28 cellular contexts compared by ENCODE assay signal in genomic region chr10:95896066-95896850, GRCh38. TPM values are rescaled to one million over a fixed set of nuclear protein-coding genes. Genes with fewer than 3 reads are reported as not detected.
DNase-seq lines count a peak whose midpoint lies in the region; ATAC-seq, FAIRE-seq and TF ChIP-seq lines count a peak whose summit lies in the region.
"Had no signal": no experiment of that assay in that cellular context is flagged by ENCODE, and none has a peak within 500 bp of the region (broad histone marks: within the 10 kb centered on the region; RNA-seq: fewer than 3 reads in every experiment).

No MANE protein-coding gene starts in this region.

- TF ChIP-seq CTCF in K562 (IDR thresholded peaks at IDR 0.05 in 2 of 3, conservative IDR thresholded peaks at IDR 0.05 in 1 of 3; ENCODE audit: insufficient read depth in 2 of 3, low read depth in 1 of 3, low read length in 3 of 3) (no peak), smooth muscle cell (IDR thresholded peaks at IDR 0.05; ENCODE audit: borderline replicate concordance, insufficient read depth, poor library complexity, severe bottlenecking) (no peak), lower lobe of right lung (IDR thresholded peaks at IDR 0.05) (no peak)

- H3K4me1 ChIP-seq in K562 (replicated peaks in 1 of 2; ENCODE audit: control insufficient read depth in 2 of 2, insufficient read depth in 2 of 2, low read length in 2 of 2) (no peaks in the 10 kb centered on the region), smooth muscle cell (ENCODE audit: low read depth) (no peaks in the 10 kb centered on the region), lower lobe of right lung (no peaks in the 10 kb centered on the region)
- H3K4me1 ChIP-seq: SJSA1, testis had no signal

- no TSS peak for BruUV-seq in K562 (replicated peaks; lab: Mats Ljungman, UMichigan)

- H3K9me3 ChIP-seq in K562 (replicated peaks; ENCODE audit: control insufficient read depth, insufficient read depth, low read depth, low read length), result no peaks in the 10 kb centered on the region
- no peaks in the 10 kb centered on the region for H3K9me3 ChIP-seq in smooth muscle cell (replicated peaks; ENCODE audit: low read depth)
- H3K9me3 ChIP-seq in lower lobe of right lung, result no peaks in the 10 kb centered on the region
- H3K9me3 ChIP-seq: ovary, SJSA1, testis had no signal

- H3K27ac ChIP-seq in K562 (ENCODE audit: extremely low read depth, low read depth, low read length), result no peak overlapping the region
- H3K27ac ChIP-seq in smooth muscle cell (ENCODE audit: low read depth), result peak overlapping the region; percentile 45
- H3K27ac ChIP-seq in lower lobe of right lung, result no peak overlapping the region
- H3K27ac ChIP-seq: ovary, SJSA1, testis had no signal

- no peak for TF ChIP-seq EP300 in K562 (IDR thresholded peaks at IDR 0.05; ENCODE audit: low read length)

- H3K79me2 ChIP-seq in K562 (ENCODE audit: control insufficient read depth, insufficient read depth, low read length) (no peaks in the 10 kb centered on the region), smooth muscle cell (ENCODE audit: low read depth) (no peaks in the 10 kb centered on the region)

- no peaks in the 10 kb centered on the region for H3F3A ChIP-seq in smooth muscle cell (ENCODE audit: low read depth)

- POLR2A ChIA-PET in K562 (lab: Yijun Ruan, JAX), result no interaction called here

- H4K20me1 ChIP-seq in K562 (replicated peaks; ENCODE audit: control insufficient read depth, insufficient read depth, low read length) (no peaks in the 10 kb centered on the region), smooth muscle cell (ENCODE audit: low read depth) (no peaks in the 10 kb centered on the region)

- H3K36me3 ChIP-seq in K562 (ENCODE audit: control insufficient read depth, insufficient read depth, low read length), result peaks cover 39% of the 10 kb centered on the region
- H3K36me3 ChIP-seq in smooth muscle cell (ENCODE audit: low read depth), result peaks cover 10% of the 10 kb centered on the region
- peaks cover 11% of the 10 kb centered on the region for H3K36me3 ChIP-seq in lower lobe of right lung
- H3K36me3 ChIP-seq: ovary had no signal

- H3K4me2 ChIP-seq in K562 (ENCODE audit: insufficient read depth, low read length) (no peak overlapping the region), smooth muscle cell (no peak overlapping the region)

- H3K9ac ChIP-seq in K562 (ENCODE audit: insufficient read depth in 1 of 2, low read depth in 2 of 2, low read length in 2 of 2) (no peak overlapping the region), smooth muscle cell (ENCODE audit: low read depth) (no peak overlapping the region)

- 71% methylated on average over 4 of the region's 4 CpGs for WGBS in K562 (ENCODE audit: insufficient coverage, low coverage, missing lambda C conversion rate)
- 74% methylated on average over 4 of the region's 4 CpGs for WGBS in smooth muscle cell (ENCODE audit: low lambda C conversion rate)

- CTCF ChIA-PET in K562 (lab: Yijun Ruan, JAX; ENCODE audit: low intra/inter-chr PET ratio), result no interaction called here

- H3K4me3 ChIP-seq in K562 (no peak overlapping the region), smooth muscle cell (no peak overlapping the region), lower lobe of right lung (no peak overlapping the region)
- H3K4me3 ChIP-seq: ovary, SJSA1, testis had no signal

- FAIRE-seq in GM12891 (lab: Jason Lieb, UNC), result no peak
- no peak for FAIRE-seq in K562 (lab: Jason Lieb, UNC)
- FAIRE-seq: kidney had no signal

- ATAC-seq in K562 (no peak), lower lobe of right lung (no peak), GM18867 (IDR thresholded peaks at IDR 0.05; ENCODE audit: unreplicated experiment) (no peak)
- ATAC-seq: naive thymus-derived CD4-positive, alpha-beta T cell; sciatic nerve had no signal

- H2AFZ ChIP-seq in K562 (ENCODE audit: low read depth, low read length), result no peak overlapping the region
- H2AFZ ChIP-seq in smooth muscle cell (ENCODE audit: low read depth), result no peak overlapping the region

- DNase-seq in GM12891 (ENCODE audit: insufficient read length, low spot score) (no peak), NOMO-1 treated with DMSO at 0.1 percent for 48 hours (lab: John Stamatoyannopoulos, UW; ENCODE audit: unreplicated experiment) (peak; percentile 57), K562 (ENCODE audit: extremely low read depth in 1 of 4, low spot score in 3 of 4) (no peak), smooth muscle cell (lab: John Stamatoyannopoulos, UW; ENCODE audit: unreplicated experiment) (no peak), lower lobe of right lung (no peak), T-helper 9 cell (no peak), NCI-H1930 (lab: John Stamatoyannopoulos, UW) (no peak)
- DNase-seq: activated CD4-positive, alpha-beta memory T cell treated with anti-CD3 and anti-CD28 coated beads, Interleukin-2, amount 10 ng/mL, durations not matched to agents 7 days and 5 days; activated CD4-positive, CD25-positive, alpha-beta regulatory T cell; activated naive CD4-positive, alpha-beta T cell treated with anti-CD3 and anti-CD28 coated beads for 36 hours; activated T-cell treated with anti-CD3 and anti-CD28 coated beads, Interleukin-2, amount 50 U/mL, for 1 hour; aorta; caudate nucleus; CD8-positive, alpha-beta memory T cell; foreskin fibroblast; H9; hypothalamus; KG1; kidney; naive thymus-derived CD4-positive, alpha-beta T cell; NCI-H2107; NCI-H526; ovary; T-helper 2 cell; testis had no signal

- H3K27me3 ChIP-seq in K562 (ENCODE audit: control insufficient read depth in 2 of 2, insufficient read depth in 2 of 2, low read length in 2 of 2), result no peaks in the 10 kb centered on the region
- no peaks in the 10 kb centered on the region for H3K27me3 ChIP-seq in smooth muscle cell (ENCODE audit: low read depth)
- no peaks in the 10 kb centered on the region for H3K27me3 ChIP-seq in lower lobe of right lung (ENCODE audit: low read depth)
- H3K27me3 ChIP-seq: ovary, SJSA1, testis had no signal

- no peak for TF ChIP-seq RAD21 in K562 (CRISPR knock-in tag; conservative IDR thresholded peaks at IDR 0.05 in 1 of 2, IDR thresholded peaks at IDR 0.05 in 1 of 2)

- no peak for TF ChIP-seq POLR2A in GM12891 (IDR thresholded peaks at IDR 0.05; ENCODE audit: low read depth, low read length)
- no peak for TF ChIP-seq POLR2A in K562 (conservative IDR thresholded peaks at IDR 0.05)

- no peaks in the 10 kb centered on the region for H3K9me1 ChIP-seq in K562 (ENCODE audit: control insufficient read depth, insufficient read depth, low read length)

- intact Hi-C loops in K562 (cut with micrococcal nuclease) (no loop called here), lower lobe of right lung (cut with DNase I) (no loop called here)

- in situ Hi-C loops in K562 (cut with MboI), result no loop called here

TF ChIP-seq in GM12891, 5 proteins besides CTCF, POLR2A, EP300 and RAD21:
- TF ChIP-seq POU2F2 (IDR thresholded peaks at IDR 0.05; ENCODE audit: low read depth, low read length) (no peak), SPI1 (IDR thresholded peaks at IDR 0.05; ENCODE audit: low read depth, low read length) (0 out of 2 replicates have a peak, but pooled peaks have one; percentile 7)

TF ChIP-seq in K562, 482 proteins besides CTCF, POLR2A, EP300 and RAD21:
- TF ChIP-seq MIER1 (IDR thresholded peaks at IDR 0.05; ENCODE audit: low read depth) (no peak), ZFX (CRISPR knock-in tag; IDR thresholded peaks at IDR 0.05) (peak; percentile 53), ZNF384 (IDR thresholded peaks at IDR 0.05; ENCODE audit: low read depth, low read length) (peak; percentile 38; the same call in 1 of the 2 replicates), SPI1 (IDR thresholded peaks at IDR 0.05; ENCODE audit: borderline replicate concordance, low read depth, low read length) (peak; percentile 46; the same call in 1 of the 2 replicates)

RNA-seq across cellular contexts. Expression of gene CC2D2B, which starts 11.5 kb away (rescaled TPM):
- 0.26 TPM for polyA plus RNA-seq in GM12891 (2012; ENCODE audit: low read depth, missing spikeins)
- total RNA-seq in K562 (2011; cell fraction: chromatin; rRNA removed; ENCODE audit: low replicate concordance), result not detected in 2 replicates
- not detected in 2 replicates for total RNA-seq in K562 (2011; cell fraction: nucleolus; rRNA removed)
- not detected in 2 replicates for total RNA-seq in K562 (2011; cell fraction: nucleoplasm; rRNA removed)
- total RNA-seq in K562 (2014; rRNA removed) (not detected in 2 replicates), K562 (2014; rRNA removed; fragmentation: Illumina TruSeq; extraction: Trizol) (not detected in 2 replicates), K562 (2015; rRNA removed; fragmentation: Illumina TruSeq; extraction: Trizol) (0.11 TPM in 1 of 2 replicates, not detected in the other), K562 (2021) (0.29 TPM in 1 of 2 replicates, not detected in the other), smooth muscle cell (not detected in 2 replicates), lower lobe of right lung (1.6 TPM)
- polyA plus RNA-seq in K562 (2011; rRNA removed) (not detected in 2 replicates), K562 (2014; fragmentation: Illumina TruSeq; extraction: Trizol) (not detected in 2 replicates), K562 (2014; fragmentation: Nextera tagmentation; extraction: Ambion mirVana) (under 1 TPM; 0.10 to 0.34 TPM), K562 (2014; rRNA removed) (not detected in 2 replicates), smooth muscle cell (not detected in 2 replicates)
- polyA plus RNA-seq in K562 (2011; cell fraction: cytosol; rRNA removed), result not detected in 2 replicates
- not detected in 2 replicates for polyA plus RNA-seq in K562 (2011; cell fraction: nucleus; rRNA removed)
- polyA plus RNA-seq in K562 (2012), result 0.13 TPM in 1 of 2 replicates, not detected in the other
- not detected in 2 replicates for polyA minus RNA-seq in K562 (2011; rRNA and poly(A)+ RNA removed)
- polyA minus RNA-seq in K562 (2011; cell fraction: cytosol; rRNA and poly(A)+ RNA removed), result not detected in 2 replicates
- not detected in 2 replicates for polyA minus RNA-seq in K562 (2011; cell fraction: nucleus; rRNA and poly(A)+ RNA removed)
- total RNA-seq: activated naive CD4-positive, alpha-beta T cell treated with anti-CD3 and anti-CD28 coated beads for 36 hours; CD8-positive, alpha-beta memory T cell had no signal
- polyA plus RNA-seq: CD8-positive, alpha-beta memory T cell; naive thymus-derived CD4-positive, alpha-beta T cell had no signal
